ENCODE assay signal across 11 cellular contexts in the genomic region with DNA sequence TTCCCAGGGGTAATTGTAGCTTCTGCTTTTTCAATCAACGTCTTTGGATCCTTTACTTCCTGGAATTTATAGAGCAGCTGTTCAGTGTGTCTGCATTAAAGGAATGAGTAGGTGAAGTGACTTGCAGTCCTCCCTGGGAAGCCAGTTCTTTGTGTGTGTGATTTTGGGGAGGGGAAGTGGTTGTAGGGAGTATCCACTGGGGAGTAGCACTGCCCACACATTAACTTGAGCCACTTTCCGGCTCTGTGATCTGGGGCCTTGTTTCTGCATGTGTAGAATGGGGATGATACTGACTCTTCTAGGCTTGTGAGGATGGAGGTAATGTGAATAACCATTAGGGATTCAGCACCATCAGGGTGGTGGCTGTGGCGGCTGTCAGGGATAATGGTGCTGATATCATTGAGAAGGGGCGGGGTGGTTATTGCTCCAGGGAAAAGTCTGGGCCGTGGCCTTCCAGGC. TPM values are rescaled to one million over a fixed set of nuclear protein-coding genes. Genes with fewer than 3 reads are reported as not detected.
A peak's percentile ranks its signal among the peaks of the same experiment; 100 is the strongest.
DNase-seq lines count a peak whose midpoint lies in the region; ATAC-seq and TF ChIP-seq lines count a peak whose summit lies in the region.
"Had no signal": no experiment of that assay in that cellular context is flagged by ENCODE, and none has a peak within 500 bp of the region (broad histone marks: within the 10 kb centered on the region; RNA-seq: fewer than 3 reads in every experiment).

No MANE protein-coding gene starts in this region.

- H3K4me1 Mint-ChIP-seq in endothelial cell (ENCODE audit: unreplicated experiment) = peaks cover 37% of the 10 kb centered on the region

- ATAC-seq in GM21526 (IDR thresholded peaks at IDR 0.05; ENCODE audit: low FRiP score, unreplicated experiment) = peak; percentile 28
- ATAC-seq in left lung = no peak

- no peak overlapping the region for H3K27ac Mint-ChIP-seq in endothelial cell (ENCODE audit: unreplicated experiment)

- H3K56ac ChIP-seq in mesendoderm (ENCODE audit: low read length) = no peak overlapping the region

- no peak overlapping the region for H4K8ac ChIP-seq in mesendoderm (ENCODE audit: low read depth, low read length)

- H3K36me3 ChIP-seq in KOPT-K1 (ENCODE audit: insufficient read depth, low read length) (peaks cover 8% of the 10 kb centered on the region), mesendoderm (ENCODE audit: control insufficient read depth, insufficient read depth, low read length) (no peaks in the 10 kb centered on the region), left lung (peaks cover 0 to 6% of the 10 kb centered on the region in 2 donors)
- H3K36me3 ChIP-seq: prostate gland, transverse colon had no signal

- TF ChIP-seq CTCF in endothelial cell (IDR thresholded peaks at IDR 0.05; ENCODE audit: unreplicated experiment) (no peak), left lung (IDR thresholded peaks at IDR 0.05) (no peak)

- H2BK5ac ChIP-seq in mesendoderm (ENCODE audit: low read length) = no peak overlapping the region

- no peak overlapping the region for H2AK5ac ChIP-seq in mesendoderm (ENCODE audit: low read length)

- no CpG with 5 or more reads among the region's 5 CpGs for WGBS in mesendoderm (ENCODE audit: extremely low coverage, insufficient coverage, low lambda C conversion rate)

- H3K4me3 ChIP-seq in mesendoderm (ENCODE audit: low read length) (no peak overlapping the region), left lung (no peak overlapping the region)
- H3K4me3 ChIP-seq: prostate gland, transverse colon had no signal

- H3K79me1 ChIP-seq in mesendoderm (ENCODE audit: low read length) = peaks cover 10% of the 10 kb centered on the region

- H3K4me1 ChIP-seq in mesendoderm (ENCODE audit: control insufficient read depth, low read depth, low read length) (peaks cover 14% of the 10 kb centered on the region), left lung (peaks cover 7 to 69% of the 10 kb centered on the region in 2 donors)
- H3K4me1 ChIP-seq: prostate gland had no signal

- no peak overlapping the region for H3K18ac ChIP-seq in mesendoderm (ENCODE audit: low read length)

- intact Hi-C loops in left lung (cut with DNase I) = no loop called here

- no peak overlapping the region for H2BK15ac ChIP-seq in mesendoderm (replicated peaks; ENCODE audit: low read depth)

- H3K27ac ChIP-seq in KOPT-K1 (ENCODE audit: low read depth, low read length, poor library complexity, severe bottlenecking) (peak overlapping the region; percentile 99), mesendoderm (ENCODE audit: low read depth, low read length) (no peak overlapping the region), left lung (peak overlapping the region in 1 of 2 donors; percentile 60)
- H3K27ac ChIP-seq: prostate gland, transverse colon had no signal

- peak overlapping the region; percentile 3 for H3K4me3 Mint-ChIP-seq in endothelial cell (ENCODE audit: unreplicated experiment)

- peaks cover 2% of the 10 kb centered on the region for H3K79me2 ChIP-seq in mesendoderm (ENCODE audit: control insufficient read depth, insufficient read depth, low read length)

- H2BK120ac ChIP-seq in mesendoderm (ENCODE audit: low read depth, low read length) = no peak overlapping the region

- H3K9me3 ChIP-seq in KOPT-K1 (ENCODE audit: insufficient read depth, low read length, poor library complexity, severe bottlenecking) (no peaks in the 10 kb centered on the region), left lung (no peaks in the 10 kb centered on the region)
- H3K9me3 ChIP-seq: prostate gland, transverse colon had no signal

- H3K27me3 ChIP-seq in mesendoderm (ENCODE audit: insufficient read depth, low read length, poor library complexity) (no peaks in the 10 kb centered on the region), left lung (no peaks in the 10 kb centered on the region)
- H3K27me3 ChIP-seq: transverse colon had no signal

- H3K36me3 Mint-ChIP-seq in endothelial cell (ENCODE audit: low read depth, unreplicated experiment) = no peaks in the 10 kb centered on the region

- no peak overlapping the region for H3K23ac ChIP-seq in mesendoderm (ENCODE audit: low read length)

- H3K4ac ChIP-seq in mesendoderm (ENCODE audit: low read depth, low read length) = no peak overlapping the region

- no peaks in the 10 kb centered on the region for H3K9me3 Mint-ChIP-seq in endothelial cell (ENCODE audit: unreplicated experiment)

- H3K4me2 ChIP-seq in mesendoderm (ENCODE audit: low read length) = no peak overlapping the region

- no peaks in the 10 kb centered on the region for H3K27me3 Mint-ChIP-seq in endothelial cell (ENCODE audit: unreplicated experiment)

- no peak overlapping the region for H3K9ac ChIP-seq in mesendoderm (ENCODE audit: low read length)

- H4K5ac ChIP-seq in mesendoderm (ENCODE audit: low read length) = no peak overlapping the region

- DNase-seq in ELF-1 (ENCODE audit: low read depth, low spot score) = peak; percentile 45
- DNase-seq in endothelial cell (ENCODE audit: low spot score) = no peak
- DNase-seq in mesendoderm = no peak
- no peak for DNase-seq in mucosa of gallbladder (ENCODE audit: low spot score)
- DNase-seq in left lung = no peak
- no peak for DNase-seq in activated CD4-positive, alpha-beta T cell treated with anti-CD3 and anti-CD28 coated beads, Interleukin-2, amount 50 U/mL, for 48 hours
- DNase-seq: NCI-H146, transverse colon had no signal

RNA-seq across cellular contexts. Expression of gene TMEM131L, which starts 54.7 kb away (rescaled TPM):
- total RNA-seq in endothelial cell (ENCODE audit: unreplicated experiment) = 29.8 TPM
- 16.9 TPM for polyA plus RNA-seq in mesendoderm (2013, experiment 1 of 2)
- 17.2 TPM for polyA plus RNA-seq in mesendoderm (2013, experiment 2 of 2)
- 11.7 TPM for total RNA-seq in mucosa of gallbladder
- total RNA-seq in left lung = 10 to 100 TPM; 17.6 to 20.2 TPM
